In the genomic region with DNA sequence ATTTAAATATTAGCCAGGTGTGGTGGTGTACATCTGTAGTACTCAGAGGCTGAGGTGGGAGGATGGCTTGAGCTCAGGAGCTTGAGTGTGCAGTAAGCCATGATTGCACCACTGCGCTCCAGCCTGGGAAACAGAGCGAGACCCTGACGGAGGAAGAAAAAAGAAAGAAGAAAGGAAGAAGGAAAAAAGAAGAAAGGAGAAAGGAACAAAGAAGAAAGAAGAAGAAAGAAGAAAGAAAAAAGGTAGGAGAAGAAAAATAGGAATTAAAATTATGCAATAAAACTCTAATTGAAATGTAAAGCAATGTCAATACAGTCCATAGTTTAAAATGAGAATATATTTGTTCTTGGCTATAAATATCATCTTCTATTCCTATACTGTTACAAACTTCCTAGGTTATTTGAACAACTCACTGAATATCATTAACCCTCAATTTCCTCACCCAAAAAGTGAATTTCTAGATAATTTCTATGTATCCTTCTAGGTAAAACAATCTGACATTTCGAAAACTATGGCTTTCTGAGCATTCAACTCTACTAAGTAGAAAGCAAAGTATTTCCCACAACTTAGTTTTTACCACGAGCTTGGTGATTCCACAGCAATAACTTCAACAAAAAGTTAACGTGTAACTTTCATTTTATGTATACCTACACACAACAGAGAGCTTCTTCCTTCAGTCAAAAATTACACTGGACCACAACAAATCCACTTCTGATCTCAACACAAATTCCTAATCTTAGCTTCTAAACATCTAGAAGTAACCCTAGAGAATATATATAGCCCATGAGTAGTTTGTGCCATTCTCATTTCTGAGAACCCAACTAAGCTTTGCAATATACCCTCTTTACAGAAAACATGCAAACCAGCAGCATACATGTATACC, we compare ENCODE assay signal across 24 cellular contexts. TPM values are rescaled to one million over a fixed set of nuclear protein-coding genes. Genes with fewer than 3 reads are reported as not detected.
DNase-seq lines count a peak whose midpoint lies in the region; ATAC-seq lines count a peak whose summit lies in the region.
"Had no signal": no experiment of that assay in that cellular context is flagged by ENCODE, and none has a peak within 500 bp of the region (broad histone marks: within the 10 kb centered on the region; RNA-seq: fewer than 3 reads in every experiment).

No MANE protein-coding gene starts in this region.

- peak overlapping the region; percentile 30 for H3K4me3 Mint-ChIP-seq in activated naive CD4-positive, alpha-beta T cell treated with anti-CD3 and anti-CD28 coated beads for 36 hours
- H3K4me3 Mint-ChIP-seq in T-cell, result peak overlapping the region in 2 of 3 donors; percentile 28 to 43
- peak overlapping the region; percentile 75 for H3K4me3 Mint-ChIP-seq in activated naive CD8-positive, alpha-beta T cell treated with anti-CD3 and anti-CD28 coated beads, Interleukin-2, amount 10 ng/mL, durations not matched to agents 7 days and 5 days
- peak overlapping the region; percentile 58 for H3K4me3 Mint-ChIP-seq in stimulated activated naive CD8-positive, alpha-beta T cell treated with anti-CD3 and anti-CD28 coated beads, Interleukin-15, Interleukin-2, amounts not matched to agents 100 ng/mL and 50 ng/mL, for 24 hours
- H3K4me3 Mint-ChIP-seq: CD14-positive monocyte, mesothelial cell of epicardium, nephron progenitor cell had no signal

- H3K27me3 Mint-ChIP-seq in activated naive CD4-positive, alpha-beta T cell treated with anti-CD3 and anti-CD28 coated beads for 36 hours (ENCODE audit: low read depth), result no peaks in the 10 kb centered on the region
- H3K27me3 Mint-ChIP-seq in T-cell, result no peaks in the 10 kb centered on the region
- H3K27me3 Mint-ChIP-seq in activated naive CD8-positive, alpha-beta T cell treated with anti-CD3 and anti-CD28 coated beads, Interleukin-2, amount 10 ng/mL, durations not matched to agents 7 days and 5 days, result no peaks in the 10 kb centered on the region
- no peaks in the 10 kb centered on the region for H3K27me3 Mint-ChIP-seq in stimulated activated naive CD8-positive, alpha-beta T cell treated with anti-CD3 and anti-CD28 coated beads, Interleukin-15, Interleukin-2, amounts not matched to agents 100 ng/mL and 50 ng/mL, for 24 hours

- H3K27ac Mint-ChIP-seq in activated naive CD4-positive, alpha-beta T cell treated with anti-CD3 and anti-CD28 coated beads for 36 hours, result peak overlapping the region; percentile 87
- peak overlapping the region; percentile 79 to 85 for H3K27ac Mint-ChIP-seq in T-cell
- peak overlapping the region; percentile 81 for H3K27ac Mint-ChIP-seq in activated naive CD8-positive, alpha-beta T cell treated with anti-CD3 and anti-CD28 coated beads, Interleukin-2, amount 10 ng/mL, durations not matched to agents 7 days and 5 days
- peak overlapping the region; percentile 77 for H3K27ac Mint-ChIP-seq in stimulated activated naive CD8-positive, alpha-beta T cell treated with anti-CD3 and anti-CD28 coated beads, Interleukin-15, Interleukin-2, amounts not matched to agents 100 ng/mL and 50 ng/mL, for 24 hours
- H3K27ac Mint-ChIP-seq: mesothelial cell of epicardium, nephron progenitor cell had no signal

- peaks cover 91% of the 10 kb centered on the region for H3K4me1 Mint-ChIP-seq in activated naive CD4-positive, alpha-beta T cell treated with anti-CD3 and anti-CD28 coated beads for 36 hours (ENCODE audit: low read depth)
- H3K4me1 Mint-ChIP-seq in T-cell, result peaks cover 69 to 90% (median 81%) of the 10 kb centered on the region in 3 donors
- H3K4me1 Mint-ChIP-seq in activated naive CD8-positive, alpha-beta T cell treated with anti-CD3 and anti-CD28 coated beads, Interleukin-2, amount 10 ng/mL, durations not matched to agents 7 days and 5 days, result peaks cover 55% of the 10 kb centered on the region
- H3K4me1 Mint-ChIP-seq in stimulated activated naive CD8-positive, alpha-beta T cell treated with anti-CD3 and anti-CD28 coated beads, Interleukin-15, Interleukin-2, amounts not matched to agents 100 ng/mL and 50 ng/mL, for 24 hours (ENCODE audit: low read depth), result peaks cover 84% of the 10 kb centered on the region

- POLR2A ChIA-PET in T-cell (lab: Charles Lee), result interaction anchor here (0.5 to 2.0 kb wide), 9 partner anchors 12 to 369 kb away, joined by 3 to 8 read pairs (median 4); no protein-coding TSS in a partner anchor
- POLR2A ChIA-PET in activated naive CD8-positive, alpha-beta T cell treated with anti-CD3 and anti-CD28 coated beads, Interleukin-2, amount 10 ng/mL, durations not matched to agents 7 days and 5 days (lab: Charles Lee), result interaction anchor here (0.6 to 4.8 kb wide), 6 partner anchors 20 to 254 kb away, joined by 3 to 39 read pairs (median 4); a partner anchor contains a TSS

- intact Hi-C loops in activated naive CD4-positive, alpha-beta T cell treated with anti-CD3 and anti-CD28 coated beads for 36 hours (cut with micrococcal nuclease), result loop anchor here (10.0 kb wide), 1 partner anchor 672 kb away; no protein-coding TSS in a partner anchor

- CTCF ChIA-PET in activated naive CD4-positive, alpha-beta T cell treated with anti-CD3 and anti-CD28 coated beads for 36 hours (lab: Charles Lee), result interaction anchor here (0.6 to 7.2 kb wide), 28 partner anchors 7 to 253 kb away, joined by 3 to 133 read pairs (median 5); no protein-coding TSS in a partner anchor
- CTCF ChIA-PET in T-cell (lab: Charles Lee), result interaction anchor here (0.5 to 4.8 kb wide), 33 partner anchors 7 to 254 kb away, joined by 3 to 93 read pairs (median 5); a partner anchor contains a TSS

- H3K9me3 Mint-ChIP-seq in activated naive CD4-positive, alpha-beta T cell treated with anti-CD3 and anti-CD28 coated beads for 36 hours, result no peaks in the 10 kb centered on the region
- H3K9me3 Mint-ChIP-seq in T-cell, result no peaks in the 10 kb centered on the region
- H3K9me3 Mint-ChIP-seq in activated naive CD8-positive, alpha-beta T cell treated with anti-CD3 and anti-CD28 coated beads, Interleukin-2, amount 10 ng/mL, durations not matched to agents 7 days and 5 days, result peaks cover 4% of the 10 kb centered on the region
- H3K9me3 Mint-ChIP-seq in stimulated activated naive CD8-positive, alpha-beta T cell treated with anti-CD3 and anti-CD28 coated beads, Interleukin-15, Interleukin-2, amounts not matched to agents 100 ng/mL and 50 ng/mL, for 24 hours, result no peaks in the 10 kb centered on the region

- peaks cover 9% of the 10 kb centered on the region for H3K36me3 Mint-ChIP-seq in activated naive CD4-positive, alpha-beta T cell treated with anti-CD3 and anti-CD28 coated beads for 36 hours (ENCODE audit: low read depth)
- H3K36me3 Mint-ChIP-seq in T-cell, result peaks cover 16% of the 10 kb centered on the region
- peaks cover 27% of the 10 kb centered on the region for H3K36me3 Mint-ChIP-seq in activated naive CD8-positive, alpha-beta T cell treated with anti-CD3 and anti-CD28 coated beads, Interleukin-2, amount 10 ng/mL, durations not matched to agents 7 days and 5 days
- H3K36me3 Mint-ChIP-seq in stimulated activated naive CD8-positive, alpha-beta T cell treated with anti-CD3 and anti-CD28 coated beads, Interleukin-15, Interleukin-2, amounts not matched to agents 100 ng/mL and 50 ng/mL, for 24 hours (ENCODE audit: low read depth), result peaks cover 25% of the 10 kb centered on the region

- ATAC-seq in T-cell (replicated peaks in 1 of 4), result no peak
- ATAC-seq in activated naive CD8-positive, alpha-beta T cell treated with anti-CD3 and anti-CD28 coated beads, Interleukin-2, amount 10 ng/mL, durations not matched to agents 7 days and 5 days (ENCODE audit: low read depth), result peak; percentile 13
- ATAC-seq in HG02610 (IDR thresholded peaks at IDR 0.05; ENCODE audit: unreplicated experiment), result no peak
- ATAC-seq: heart right ventricle, HepG2, left lung, sciatic nerve had no signal

- DNase-seq in activated naive CD4-positive, alpha-beta T cell treated with anti-CD3 and anti-CD28 coated beads for 36 hours, result no peak
- no peak for DNase-seq in activated naive CD4-positive, alpha-beta T cell treated with Interleukin-2 at 50 U/mL for 16 hours
- DNase-seq in T-cell, result no peak
- no peak for DNase-seq in activated naive CD8-positive, alpha-beta T cell treated with anti-CD3 and anti-CD28 coated beads, Interleukin-2, amount 10 ng/mL, durations not matched to agents 7 days and 5 days
- DNase-seq in T1000 (lab: John Stamatoyannopoulos, UW), result no peak
- no peak for DNase-seq in occipital lobe (lab: John Stamatoyannopoulos, UW)
- DNase-seq: anterior cingulate cortex, DMS153, GOT3, heart right ventricle, left lung, NCI-H1105, NCI-H2081 treated with DMSO at 0.1 percent for 48 hours, NCI-H446, nephron progenitor cell, posterior cingulate gyrus, SHP77, SW 1271 had no signal

RNA-seq across cellular contexts. Expression of a gene that starts 19.7 kb away (rescaled TPM):
- 10 to 100 TPM; 62.4 to 65.7 TPM for total RNA-seq in activated naive CD4-positive, alpha-beta T cell treated with anti-CD3 and anti-CD28 coated beads for 36 hours
- total RNA-seq in T-cell, result 100 to 1,000 TPM in 1 of 5 donors, 10 to 100 TPM in 4; 78.9 to 107 (median 88.8) TPM
- 10 to 100 TPM; 91.0 to 93.9 TPM for total RNA-seq in activated naive CD8-positive, alpha-beta T cell treated with anti-CD3 and anti-CD28 coated beads, Interleukin-2, amount 10 ng/mL, durations not matched to agents 7 days and 5 days
- total RNA-seq in occipital lobe, result 39.9 TPM
